Comparison of ENCODE assay signal across 24 cellular contexts in the genomic region with DNA sequence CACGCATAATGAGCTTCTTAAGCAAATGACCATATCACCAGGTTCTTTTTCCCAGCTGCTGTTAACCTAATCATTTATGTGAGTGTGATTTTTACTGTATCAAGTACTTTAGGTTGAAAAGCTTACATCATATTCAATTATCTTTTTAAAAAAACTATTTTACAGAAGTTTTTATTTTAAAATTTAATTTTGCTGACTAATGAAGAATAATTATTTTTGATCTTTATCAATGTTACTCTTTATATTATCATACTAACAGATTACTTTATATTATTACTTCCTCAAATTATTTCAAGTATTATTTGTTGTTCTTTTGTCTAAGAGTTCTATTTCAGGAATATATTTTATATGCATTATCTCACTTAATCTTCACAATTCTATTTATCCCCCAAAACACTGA.
"Had no signal": no experiment of that assay in that cellular context is flagged by ENCODE, and none has a peak within 500 bp of the region (broad histone marks: within the 10 kb centered on the region; RNA-seq: fewer than 3 reads in every experiment).

No MANE protein-coding gene starts in this region.

- H3K36me3 ChIP-seq: SJSA1 had no signal

- H3K36me3 Mint-ChIP-seq: activated naive CD4-positive, alpha-beta T cell treated with anti-CD3 and anti-CD28 coated beads, Interleukin-2, amount 50 U/mL, for 72 hours had no signal

- H3K27me3 ChIP-seq: ascending aorta, body of pancreas, SJSA1 had no signal

- H3K4me1 Mint-ChIP-seq: activated naive CD8-positive, alpha-beta T cell treated with anti-CD3 and anti-CD28 coated beads, Interleukin-2, amount 50 U/mL, for 24 hours had no signal

- DNase-seq: activated CD4-positive, alpha-beta T cell treated with anti-CD3 and anti-CD28 coated beads for 4 hours; activated CD8-positive, alpha-beta memory T cell treated with anti-CD3 and anti-CD28 coated beads, Interleukin-2, amount 50 U/mL, for 4 hours; activated CD8-positive, alpha-beta T cell treated with anti-CD3 and anti-CD28 coated beads for 36 hours; activated naive CD4-positive, alpha-beta T cell treated with Interleukin-2 at 50 U/mL for 16 hours; activated naive CD8-positive, alpha-beta T cell treated with anti-CD3 and anti-CD28 coated beads, Interleukin-2, amount 50 U/mL, for 24 hours; amniotic stem cell; body of pancreas; Karpas-422; MM.1S; NCI-H1105; NCI-H1436; NCI-H1694 treated with DMSO at 0.1 percent for 48 hours; NCI-H2029 treated with DMSO at 0.1 percent for 48 hours; NCI-H510A treated with DMSO at 0.1 percent for 48 hours; NCI-H69; NK-92 treated with Interleukin-12 subunit alpha and Interleukin-12 subunit beta, amount 100 ng/mL, for 24 hours; SHP77 had no signal

- H3K4me1 ChIP-seq: ascending aorta, body of pancreas, SJSA1 had no signal

- H3K27me3 Mint-ChIP-seq: activated CD8-positive, alpha-beta T cell treated with anti-CD3 and anti-CD28 coated beads for 36 hours; activated naive CD8-positive, alpha-beta T cell treated with anti-CD3 and anti-CD28 coated beads, Interleukin-2, amount 50 U/mL, for 24 hours had no signal

- H3K27ac Mint-ChIP-seq: activated CD8-positive, alpha-beta T cell treated with anti-CD3 and anti-CD28 coated beads for 36 hours; activated naive CD4-positive, alpha-beta T cell treated with anti-CD3 and anti-CD28 coated beads, Interleukin-2, amount 50 U/mL, for 72 hours; activated naive CD8-positive, alpha-beta T cell treated with anti-CD3 and anti-CD28 coated beads, Interleukin-2, amount 50 U/mL, for 24 hours; T-helper 1 cell treated with Interleukin-12 subunit alpha and Interleukin-12 subunit beta and Interleukin-4 antibody, amounts not matched to agents 30 μg/mL and 1 μg/mL, for 36 hours had no signal

- H3K9me3 ChIP-seq: ascending aorta, body of pancreas, SJSA1 had no signal

- H3K9me3 Mint-ChIP-seq: activated CD8-positive, alpha-beta T cell treated with anti-CD3 and anti-CD28 coated beads for 36 hours; activated naive CD8-positive, alpha-beta T cell treated with anti-CD3 and anti-CD28 coated beads, Interleukin-2, amount 50 U/mL, for 24 hours; T-helper 1 cell treated with Interleukin-12 subunit alpha and Interleukin-12 subunit beta and Interleukin-4 antibody, amounts not matched to agents 30 μg/mL and 1 μg/mL, for 36 hours had no signal

- H3K4me3 Mint-ChIP-seq: activated CD8-positive, alpha-beta T cell treated with anti-CD3 and anti-CD28 coated beads for 36 hours; activated naive CD8-positive, alpha-beta T cell treated with anti-CD3 and anti-CD28 coated beads, Interleukin-2, amount 50 U/mL, for 24 hours; T-helper 1 cell treated with Interleukin-12 subunit alpha and Interleukin-12 subunit beta and Interleukin-4 antibody, amounts not matched to agents 30 μg/mL and 1 μg/mL, for 36 hours had no signal

- ATAC-seq: activated CD4-positive, CD25-positive, alpha-beta regulatory T cell treated with anti-CD3 and anti-CD28 coated beads, Interleukin-2, amount 50 U/mL, for 24 hours; activated CD8-positive, alpha-beta T cell treated with anti-CD3 and anti-CD28 coated beads for 36 hours; activated naive CD4-positive, alpha-beta T cell treated with anti-CD3 and anti-CD28 coated beads, Interleukin-2, amount 50 U/mL, for 72 hours; activated naive CD8-positive, alpha-beta T cell treated with anti-CD3 and anti-CD28 coated beads, Interleukin-2, amount 50 U/mL, for 24 hours; body of pancreas; Panc1 had no signal

- H3K27ac ChIP-seq: ascending aorta, body of pancreas, RWPE1, SJSA1 had no signal

- H3K4me3 ChIP-seq: ascending aorta, body of pancreas, SJSA1 had no signal
